22 cellular contexts compared by ENCODE assay signal in the genomic region with DNA sequence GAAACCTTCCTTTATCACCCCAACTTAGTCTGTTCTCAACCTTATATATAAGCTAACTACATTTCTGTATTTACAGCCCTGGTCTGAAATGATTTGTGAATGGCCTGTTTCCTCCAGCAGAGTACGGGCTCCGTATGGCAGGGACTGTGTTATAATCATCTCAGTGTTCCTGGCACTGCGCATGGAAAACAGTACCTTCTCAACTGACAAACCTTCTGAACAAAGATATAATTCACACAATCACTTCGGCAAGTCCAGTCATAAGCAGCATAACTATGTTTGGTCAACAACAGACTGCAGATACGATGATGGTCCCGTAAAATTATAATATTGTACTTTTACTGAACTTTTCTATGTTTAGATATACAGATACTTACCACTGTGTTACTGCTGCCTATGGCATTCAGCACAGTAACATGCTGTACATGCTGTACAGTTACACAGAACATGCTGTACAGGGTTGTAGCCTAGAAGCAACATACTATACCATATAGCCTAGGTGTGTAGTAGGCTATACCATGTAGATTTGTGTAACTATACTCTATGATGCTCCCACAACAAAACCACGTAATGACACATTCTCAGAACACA. TPM values are rescaled to one million over a fixed set of nuclear protein-coding genes. Genes with fewer than 3 reads are reported as not detected.
DNase-seq lines count a peak whose midpoint lies in the region; ATAC-seq, FAIRE-seq and TF ChIP-seq lines count a peak whose summit lies in the region.
"Had no signal": no experiment of that assay in that cellular context is flagged by ENCODE, and none has a peak within 500 bp of the region (broad histone marks: within the 10 kb centered on the region; RNA-seq: fewer than 3 reads in every experiment).

No MANE protein-coding gene starts in this region.

- DNase-seq in Right ventricle myocardium inferior (ENCODE audit: missing footprints) (no peak), cardiac septum (ENCODE audit: low spot score) (no peak), left ventricle myocardium superior (no peak), prostate gland (ENCODE audit: low spot score) (peak; percentile 20), CD1c-positive myeloid dendritic cell (ENCODE audit: extremely low spot score) (no peak), frontal cortex (ENCODE audit: low spot score in 2 of 2) (no peak), DMS 273 treated with DMSO at 0.1 percent for 48 hours (lab: John Stamatoyannopoulos, UW) (no peak)
- DNase-seq: activated naive CD4-positive, alpha-beta T cell treated with Interleukin-2 at 50 U/mL for 16 hours; brain microvascular endothelial cell; DND-41; mesendoderm; NCI-H2029; NCI-H524; SHP77 treated with DMSO at 0.1 percent for 48 hours; stimulated activated CD4-positive, alpha-beta T cell treated with anti-CD3 and anti-CD28 coated beads, Interleukin-4, amount 100 ng/mL, for 24 hours; T-helper 9 cell had no signal

- FAIRE-seq in frontal cortex (lab: Jason Lieb, UNC), result no peak
- FAIRE-seq: H1, islet of Langerhans had no signal

- no peaks in the 10 kb centered on the region for H3K27me3 ChIP-seq in prostate gland (replicated peaks; ENCODE audit: insufficient read depth)
- H3K27me3 ChIP-seq: brain microvascular endothelial cell, neutrophil, tibial nerve had no signal

- WGBS in prostate gland, result 56% methylated on average over 7 of the region's 7 CpGs

- ATAC-seq in Right ventricle myocardium inferior (peak; percentile 67), left ventricle myocardium superior (peak; percentile 75), GM18909 (IDR thresholded peaks at IDR 0.05; ENCODE audit: poor library complexity, unreplicated experiment) (no peak)

- no peaks in the 10 kb centered on the region for H3K36me3 ChIP-seq in prostate gland

- no peak for TF ChIP-seq CTCF in prostate gland (IDR thresholded peaks at IDR 0.05)

- peaks cover 5% of the 10 kb centered on the region for H3K4me1 ChIP-seq in prostate gland (replicated peaks)

- no peaks in the 10 kb centered on the region for H3K9me3 ChIP-seq in prostate gland
- H3K9me3 ChIP-seq: neutrophil, tibial nerve had no signal

- no peak for TF ChIP-seq POLR2A in prostate gland (IDR thresholded peaks at IDR 0.05)

- H3K4me3 ChIP-seq in prostate gland, result no peak overlapping the region
- H3K4me3 ChIP-seq: tibial nerve had no signal

- peak overlapping the region in 1 of 2 donors; percentile 46 for H3K27ac ChIP-seq in prostate gland
- H3K27ac ChIP-seq: HL-60, neutrophil, tibial nerve had no signal

- intact Hi-C loops in Right ventricle myocardium inferior (cut with DNase I) (loop anchor here (5.0 kb wide), 1 partner anchor 39 kb away; no protein-coding TSS in a partner anchor), cardiac septum (cut with DNase I) (no loop called here), left ventricle myocardium superior (cut with micrococcal nuclease) (no loop called here), prostate gland (cut with DNase I) (no loop called here)

RNA-seq across cellular contexts. Expression of a gene that starts 30.0 kb away (rescaled TPM):
- 23.3 TPM for total RNA-seq in Right ventricle myocardium inferior
- total RNA-seq in cardiac septum, result 21.4 TPM
- total RNA-seq in left ventricle myocardium superior, result 24.4 TPM
- total RNA-seq in prostate gland, result 10 to 100 TPM; 35.2 to 46.0 TPM
- 33.0 TPM for total RNA-seq in frontal cortex
